9 cellular contexts compared by ENCODE assay signal in the genomic region with DNA sequence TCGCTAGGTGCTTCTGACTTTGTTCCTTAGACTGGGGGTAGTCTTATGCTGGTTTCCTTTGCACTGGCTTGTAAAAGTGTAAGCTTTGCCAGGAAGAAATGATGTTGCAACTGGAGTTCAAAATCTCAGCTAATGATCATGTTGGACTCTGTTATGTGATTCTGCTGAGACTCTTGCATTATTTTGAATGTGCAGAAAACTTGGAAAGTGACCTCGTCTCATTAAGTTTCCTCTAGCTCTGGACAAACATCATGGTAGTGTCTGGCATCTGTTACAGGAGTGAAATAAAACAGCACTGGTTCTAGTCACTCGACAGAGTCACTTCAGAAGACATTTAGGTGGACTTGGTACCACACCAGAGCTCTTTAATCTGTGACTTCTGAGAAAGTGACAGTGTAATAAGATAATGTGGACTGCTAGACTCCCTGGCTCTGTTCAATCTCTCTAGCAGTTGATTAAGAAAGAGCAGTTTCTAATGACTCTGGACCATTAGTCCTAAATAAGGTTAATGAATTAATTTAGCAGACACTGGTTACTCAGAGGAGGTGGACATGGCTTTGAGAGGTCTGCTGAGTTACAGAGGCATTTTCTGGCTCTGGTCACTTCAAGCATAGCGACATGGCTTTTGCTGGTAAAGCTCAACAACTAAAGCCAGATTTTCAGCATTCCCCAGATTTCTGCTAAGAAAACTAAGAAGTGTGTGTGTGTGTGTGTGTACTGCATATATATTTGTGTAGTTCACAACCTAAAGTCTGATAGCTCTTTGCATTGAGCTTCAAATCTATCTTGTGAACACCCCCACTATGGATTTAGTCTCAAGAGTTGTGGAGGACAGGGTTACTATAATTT. TPM values are rescaled to one million over a fixed set of nuclear protein-coding genes. Genes with fewer than 3 reads are reported as not detected.
DNase-seq lines count a peak whose midpoint lies in the region; ATAC-seq, FAIRE-seq and TF ChIP-seq lines count a peak whose summit lies in the region.
"Had no signal": no experiment of that assay in that cellular context is flagged by ENCODE, and none has a peak within 500 bp of the region (broad histone marks: within the 10 kb centered on the region; RNA-seq: fewer than 3 reads in every experiment).

No MANE protein-coding gene starts in this region.

- ATAC-seq in pancreas, result no peak
- no peak for ATAC-seq in HG03354 (IDR thresholded peaks at IDR 0.05; ENCODE audit: poor library complexity, severe bottlenecking, unreplicated experiment)
- no peak for ATAC-seq in HG02678 (IDR thresholded peaks at IDR 0.05; ENCODE audit: unreplicated experiment)
- no peak for ATAC-seq in mucosa of descending colon

- WGBS in pancreas, 2 donors, result 35 to 41% methylated on average over 4 of the region's 4 CpGs

- TF ChIP-seq CTCF in fibroblast of the aortic adventitia (IDR thresholded peaks at IDR 0.05; ENCODE audit: insufficient read depth, low read length) (no peak), pancreas (IDR thresholded peaks at IDR 0.05) (no peak), mucosa of descending colon (IDR thresholded peaks at IDR 0.05) (no peak)

- no peak for FAIRE-seq in pancreas (lab: Jason Lieb, UNC)

- peaks cover 64% of the 10 kb centered on the region for H3K36me3 ChIP-seq in SJSA1
- no peaks in the 10 kb centered on the region for H3K36me3 ChIP-seq in pancreas
- no peaks in the 10 kb centered on the region for H3K36me3 ChIP-seq in mucosa of descending colon (ENCODE audit: low read depth)

- H3K4me1 ChIP-seq in SJSA1 (replicated peaks), result peaks cover 29% of the 10 kb centered on the region
- H3K4me1 ChIP-seq in pancreas, result peaks cover 0 to 6% (median 0%) of the 10 kb centered on the region in 3 donors
- no peaks in the 10 kb centered on the region for H3K4me1 ChIP-seq in mucosa of descending colon (ENCODE audit: low read depth)

- no peaks in the 10 kb centered on the region for H3K27me3 ChIP-seq in SJSA1 (replicated peaks)
- no peaks in the 10 kb centered on the region for H3K27me3 ChIP-seq in pancreas

- peak; percentile 19 for DNase-seq in AG20443 (ENCODE audit: low spot score)
- peak in 1 of 2 experiments; percentile 41 for DNase-seq in SJSA1 (ENCODE audit: low read depth in 1 of 2, low spot score in 2 of 2)
- peak; percentile 87 for DNase-seq in fibroblast of the aortic adventitia (ENCODE audit: low read depth)
- no peak for DNase-seq in pancreas
- no peak for DNase-seq in NCI-H446 (lab: John Stamatoyannopoulos, UW)
- no peak for DNase-seq in mucosa of descending colon
- DNase-seq: activated B cell treated with CpG ODN at 0.5 μM for 24 hours had no signal

- peak overlapping the region; percentile 81 for H3K4me3 ChIP-seq in SJSA1
- peak overlapping the region; percentile 96 for H3K4me3 ChIP-seq in fibroblast of the aortic adventitia (ENCODE audit: low read depth, low read length)
- H3K4me3 ChIP-seq in pancreas, result peak overlapping the region; percentile 1 to 78 (median 69)
- no peak overlapping the region for H3K4me3 ChIP-seq in mucosa of descending colon

- intact Hi-C loops in pancreas (cut with DNase I) (no loop called here), mucosa of descending colon (cut with DNase I, micrococcal nuclease) (loop anchor here (5.0 kb wide), 1 partner anchor 1305 kb away; no protein-coding TSS in a partner anchor)

- H3K9me3 ChIP-seq in SJSA1 (replicated peaks), result no peaks in the 10 kb centered on the region
- no peaks in the 10 kb centered on the region for H3K9me3 ChIP-seq in pancreas
- H3K9me3 ChIP-seq in mucosa of descending colon, result no peaks in the 10 kb centered on the region

- H3K27ac ChIP-seq in SJSA1, result peak overlapping the region; percentile 87; the same call in 1 of the 2 replicates
- peak overlapping the region in 2 of 4 donors; percentile 12 to 94 for H3K27ac ChIP-seq in pancreas

RNA-seq across cellular contexts. Expression of a gene that starts 2.1 kb away (rescaled TPM):
- total RNA-seq in SJSA1 (2014; rRNA removed; shearing (Covaris generic)), result 63.0 and 85.9 TPM in 2 replicates
- 174 and 455 TPM in 2 replicates for total RNA-seq in fibroblast of the aortic adventitia (ENCODE audit: low replicate concordance)
- 10 to 100 TPM; 26.2 to 56.4 (median 32.8) TPM for total RNA-seq in pancreas
- 10 to 100 TPM; 12.0 to 26.0 TPM for polyA plus RNA-seq in pancreas
- 10 to 100 TPM; 12.3 to 52.3 (median 33.2) TPM for total RNA-seq in mucosa of descending colon
- total RNA-seq: activated B cell treated with CpG ODN at 0.5 μM for 24 hours had no signal

Comparison
In these comparisons a context has a peak if more than half of its experiments do, and no peak if none do; other contexts are left out.
1. DNase-seq: peak in AG20443 (single experiment) and fibroblast of the aortic adventitia (single experiment); none in pancreas (0 of 6), NCI-H446 (0 of 2) and mucosa of descending colon (0 of 3).
2. intact Hi-C loops: an anchor here in mucosa of descending colon (5.0 kb wide); none called in pancreas.